In the genomic region with DNA sequence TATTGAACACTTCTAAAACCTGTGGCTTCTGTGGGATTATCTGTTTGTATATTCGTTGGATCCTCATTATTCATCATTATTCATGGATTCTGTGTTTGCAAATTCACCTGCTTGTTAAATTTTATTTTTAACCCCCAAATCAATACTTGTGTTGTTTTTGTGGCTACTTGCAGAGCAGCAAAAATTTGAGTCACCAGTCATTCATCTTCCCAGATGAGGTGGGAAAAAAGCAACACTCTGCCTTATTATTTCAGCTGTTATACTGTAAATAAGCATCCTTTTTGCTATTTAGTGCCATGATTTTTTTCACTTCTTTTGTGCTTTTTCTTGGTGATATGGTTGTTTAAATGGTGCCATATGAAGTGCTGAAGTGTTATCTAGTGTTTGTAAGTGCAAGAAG, we compare ENCODE assay signal across 30 cellular contexts. TPM values are rescaled to one million over a fixed set of nuclear protein-coding genes. Genes with fewer than 3 reads are reported as not detected.
"Had no signal": no experiment of that assay in that cellular context is flagged by ENCODE, and none has a peak within 500 bp of the region (broad histone marks: within the 10 kb centered on the region; RNA-seq: fewer than 3 reads in every experiment).

No MANE protein-coding gene starts in this region.

- H3K4me1 ChIP-seq: Peyer's patch had no signal

- H3K4me3 Mint-ChIP-seq: activated CD4-positive, alpha-beta memory T cell treated with anti-CD3 and anti-CD28 coated beads, Interleukin-2, amount 10 ng/mL, durations not matched to agents 7 days and 5 days; activated naive CD4-positive, alpha-beta T cell treated with anti-CD3 and anti-CD28 coated beads for 36 hours; activated naive CD8-positive, alpha-beta T cell; activated T-helper 17 cell treated with anti-CD3 and anti-CD28 coated beads, Interleukin-2, amount 50 U/mL, for 72 hours had no signal

- ATAC-seq: activated T-helper 17 cell treated with anti-CD3 and anti-CD28 coated beads, Interleukin-2, amount 50 U/mL, for 72 hours had no signal

- H3K36me3 Mint-ChIP-seq: activated naive CD8-positive, alpha-beta T cell had no signal

- H3K9me3 ChIP-seq: breast epithelium, Peyer's patch, SJCRH30, SK-N-SH had no signal

- H3K4me2 ChIP-seq: SK-N-SH had no signal

- H3K36me3 ChIP-seq: breast epithelium, Peyer's patch, SJCRH30 had no signal

- H3K27me3 ChIP-seq: breast epithelium, Peyer's patch, SJCRH30 had no signal

- H3K27me3 Mint-ChIP-seq: activated CD4-positive, alpha-beta memory T cell treated with anti-CD3 and anti-CD28 coated beads, Interleukin-2, amount 10 ng/mL, durations not matched to agents 7 days and 5 days; activated naive CD8-positive, alpha-beta T cell; activated T-helper 17 cell treated with anti-CD3 and anti-CD28 coated beads, Interleukin-2, amount 50 U/mL, for 72 hours had no signal

- H3K27ac Mint-ChIP-seq: activated CD4-positive, alpha-beta memory T cell treated with anti-CD3 and anti-CD28 coated beads, Interleukin-2, amount 10 ng/mL, durations not matched to agents 7 days and 5 days; activated naive CD4-positive, alpha-beta T cell treated with anti-CD3 and anti-CD28 coated beads for 36 hours; activated naive CD8-positive, alpha-beta T cell; activated T-helper 17 cell treated with anti-CD3 and anti-CD28 coated beads, Interleukin-2, amount 50 U/mL, for 72 hours had no signal

- DNase-seq: activated CD4-positive, alpha-beta memory T cell treated with anti-CD3 and anti-CD28 coated beads, Interleukin-2, amount 10 ng/mL, durations not matched to agents 7 days and 5 days; activated CD4-positive, alpha-beta T cell treated with anti-CD3 and anti-CD28 coated beads, Interleukin-2, amount 50 U/mL, for 1 hour; activated CD4-positive, CD25-positive, alpha-beta regulatory T cell; activated gamma-delta T cell; activated naive CD4-positive, alpha-beta T cell treated with anti-CD3 and anti-CD28 coated beads for 36 hours; activated T-cell treated with anti-CD3 and anti-CD28 coated beads for 4 hours; activated T-cell treated with anti-CD3 and anti-CD28 coated beads, Interleukin-2, amount 50 U/mL, for 48 hours; amygdala; caudate nucleus; NCI-H1092; NCI-H1417; NCI-H1694; NCI-H2029; NCI-H2107; NCI-H2171 treated with DMSO at 0.1 percent for 48 hours; NCI-H345; NCI-H510A; NCI-H526 treated with DMSO at 0.1 percent for 48 hours; NCI-H82; Peyer's patch; Right ventricle myocardium superior; SK-N-SH; T-helper 1 cell had no signal

- H3K4me3 ChIP-seq: breast epithelium, Peyer's patch, SJCRH30 had no signal

- H3K9ac ChIP-seq: SK-N-SH had no signal

- H3K4me1 Mint-ChIP-seq: activated CD4-positive, alpha-beta memory T cell treated with anti-CD3 and anti-CD28 coated beads, Interleukin-2, amount 10 ng/mL, durations not matched to agents 7 days and 5 days; activated T-helper 17 cell treated with anti-CD3 and anti-CD28 coated beads, Interleukin-2, amount 50 U/mL, for 72 hours had no signal

- H3K27ac ChIP-seq: breast epithelium, Peyer's patch, RWPE1, SJCRH30, VCaP had no signal

- H3K9me3 Mint-ChIP-seq: activated CD4-positive, alpha-beta memory T cell treated with anti-CD3 and anti-CD28 coated beads, Interleukin-2, amount 10 ng/mL, durations not matched to agents 7 days and 5 days; activated naive CD4-positive, alpha-beta T cell treated with anti-CD3 and anti-CD28 coated beads for 36 hours; activated T-helper 17 cell treated with anti-CD3 and anti-CD28 coated beads, Interleukin-2, amount 50 U/mL, for 72 hours had no signal

RNA-seq across cellular contexts. Expression of a gene that starts 56.7 kb away (rescaled TPM):
- total RNA-seq: activated CD4-positive, alpha-beta memory T cell treated with anti-CD3 and anti-CD28 coated beads, Interleukin-2, amount 10 ng/mL, durations not matched to agents 7 days and 5 days; activated CD8-positive, alpha-beta memory T cell treated with anti-CD3 and anti-CD28 coated beads for 36 hours; activated naive CD4-positive, alpha-beta T cell treated with anti-CD3 and anti-CD28 coated beads for 36 hours had no signal
